ENCODE assay signal across 8 cellular contexts in the genomic region with DNA sequence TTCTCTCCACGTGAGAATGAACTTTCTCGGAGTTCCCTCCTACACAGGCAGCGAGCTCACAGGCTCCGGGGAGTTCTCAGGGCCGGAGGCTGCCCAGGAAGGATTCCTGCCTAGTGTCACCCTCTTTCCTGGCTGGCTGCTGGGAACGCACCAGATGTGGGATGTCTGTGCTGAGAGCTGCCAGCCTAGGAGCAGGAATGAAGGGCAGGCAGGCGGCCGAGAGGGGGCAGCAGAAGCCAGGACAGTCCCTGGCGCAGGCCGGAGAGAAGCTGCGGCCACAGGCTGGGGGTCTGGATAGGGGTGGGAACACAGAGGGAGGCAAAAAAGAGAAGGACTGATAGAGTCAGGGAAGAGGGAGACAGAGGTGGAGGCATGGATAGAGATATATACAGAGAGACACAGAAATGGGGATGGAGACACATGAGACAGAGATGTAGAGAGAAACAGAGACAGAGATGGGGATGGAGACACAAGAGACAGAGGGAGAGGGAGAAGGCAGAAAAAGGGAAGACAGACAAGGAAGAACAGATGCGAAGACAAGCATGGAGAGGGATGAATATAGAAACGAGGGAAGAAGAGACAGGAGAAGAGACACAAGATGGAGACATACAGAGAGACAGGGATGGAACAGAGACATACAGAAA. TPM values are rescaled to one million over a fixed set of nuclear protein-coding genes. Genes with fewer than 3 reads are reported as not detected.
DNase-seq lines count a peak whose midpoint lies in the region; ATAC-seq, FAIRE-seq and TF ChIP-seq lines count a peak whose summit lies in the region.

No MANE protein-coding gene starts in this region.

- TF ChIP-seq CTCF in GM12874 (IDR thresholded peaks at IDR 0.05; ENCODE audit: insufficient read depth, low read depth, low read length), result peak; percentile 79

- DNase-seq in ACHN (peak; percentile 37), NCI-H526 (lab: John Stamatoyannopoulos, UW) (peak; percentile 23 to 75), frontal cortex (ENCODE audit: low spot score in 2 of 2) (peak; percentile 77 to 83), nucleus accumbens (lab: John Stamatoyannopoulos, UW) (peak in 50 of 56 donors; percentile 13 to 88 (median 60))
- peak; percentile 53 to 58 for DNase-seq in activated T-cell treated with anti-CD3 and anti-CD28 coated beads, Interleukin-2, amount 50 U/mL, for 48 hours

- no peak for ATAC-seq in HG02981 (IDR thresholded peaks at IDR 0.05; ENCODE audit: unreplicated experiment)
- no peak for ATAC-seq in HG03095 (IDR thresholded peaks at IDR 0.05; ENCODE audit: unreplicated experiment)

- in situ Hi-C loops in ACHN (cut with HindIII; ENCODE audit: low pct_ligation_motif_present, low pct_unique_long_range_greater_than_20kb, low sequenced_read_pairs), result no loop called here

- no peak for FAIRE-seq in frontal cortex (lab: Jason Lieb, UNC)

RNA-seq across cellular contexts. Expression of a gene that starts 25.3 kb away (rescaled TPM):
- total RNA-seq in frontal cortex, result 53.4 TPM

RNA-seq across cellular contexts. Expression of a gene that starts 41.4 kb away (rescaled TPM):
- total RNA-seq in frontal cortex, result 9.8 TPM
